Comparison of ENCODE assay signal across 21 cellular contexts in the genomic region with DNA sequence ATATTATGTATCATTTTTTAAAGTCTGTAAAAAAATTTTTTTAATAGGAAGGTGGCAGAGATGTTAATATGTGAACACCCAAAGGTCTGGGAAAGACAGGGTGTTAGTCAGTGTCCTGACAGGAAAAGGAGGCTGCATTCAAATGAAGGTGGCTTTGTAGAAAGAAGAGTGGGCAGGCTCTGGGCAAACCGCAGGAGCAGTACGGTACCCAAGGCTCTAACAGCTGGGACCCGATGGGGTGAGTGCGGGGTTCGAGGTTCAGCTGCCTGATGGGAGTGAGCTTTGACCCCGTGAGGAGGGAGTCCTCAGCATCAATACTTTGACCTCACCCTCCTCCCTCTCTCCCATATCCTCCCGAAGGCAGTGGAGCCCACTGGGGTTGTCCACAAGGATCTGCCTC.
DNase-seq lines count a peak whose midpoint lies in the region; FAIRE-seq and TF ChIP-seq lines count a peak whose summit lies in the region.
"Had no signal": no experiment of that assay in that cellular context is flagged by ENCODE, and none has a peak within 500 bp of the region (broad histone marks: within the 10 kb centered on the region; RNA-seq: fewer than 3 reads in every experiment).

No MANE protein-coding gene starts in this region.

- peaks cover 54% of the 10 kb centered on the region for H3K36me3 Mint-ChIP-seq in HFFc6 (ENCODE audit: low read depth)
- no peaks in the 10 kb centered on the region for H3K36me3 Mint-ChIP-seq in activated CD4-positive, alpha-beta T cell treated with anti-CD3 and anti-CD28 coated beads, Interleukin-2, amount 10 ng/mL, durations not matched to agents 7 days and 5 days (ENCODE audit: low read depth)
- H3K36me3 Mint-ChIP-seq: CD8-positive, alpha-beta T cell; IgD-negative memory B cell had no signal

- no peaks in the 10 kb centered on the region for H3K9me3 Mint-ChIP-seq in HFFc6
- no peaks in the 10 kb centered on the region for H3K9me3 Mint-ChIP-seq in activated CD4-positive, alpha-beta T cell treated with anti-CD3 and anti-CD28 coated beads, Interleukin-2, amount 10 ng/mL, durations not matched to agents 7 days and 5 days
- H3K9me3 Mint-ChIP-seq: CD8-positive, alpha-beta T cell; IgD-negative memory B cell had no signal

- no peak for FAIRE-seq in urothelium cell line (lab: Jason Lieb, UNC)
- FAIRE-seq: GM12891, HTR-8/SVneo had no signal

- no TSS peak for BruUV-seq in PC-9 (replicated peaks; lab: Mats Ljungman, UMichigan)

- 0 out of 2 replicates have a peak, but pooled peaks cover 5% of the 10 kb centered on the region for H3K9me3 ChIP-seq in PC-9 (ENCODE audit: insufficient read depth, low read depth)

- no peak overlapping the region for H3K4me3 ChIP-seq in PC-9

- H3K36me3 ChIP-seq in PC-9 (ENCODE audit: low read depth): no peaks in the 10 kb centered on the region; the same call in 1 of the 2 replicates

- peaks cover 53% of the 10 kb centered on the region for H3K4me1 Mint-ChIP-seq in HFFc6 (ENCODE audit: low read depth)
- no peaks in the 10 kb centered on the region for H3K4me1 Mint-ChIP-seq in activated CD4-positive, alpha-beta T cell treated with anti-CD3 and anti-CD28 coated beads, Interleukin-2, amount 10 ng/mL, durations not matched to agents 7 days and 5 days
- H3K4me1 Mint-ChIP-seq: IgD-negative memory B cell had no signal

- H3K27ac ChIP-seq in PC-9 (peak overlapping the region; percentile 94), epithelial cell of prostate (peak overlapping the region; percentile 69)

- no peak overlapping the region for H3K4me2 ChIP-seq in PC-9

- peaks cover 26% of the 10 kb centered on the region for H3F3A ChIP-seq in PC-9 (ENCODE audit: insufficient read depth, low read depth)

- no peak for DNase-seq in HFFc6
- no peak for DNase-seq in PC-9
- DNase-seq in epithelial cell of prostate (ENCODE audit: low read depth, low spot score): no peak
- DNase-seq in urothelium cell line (ENCODE audit: low spot score): peak; percentile 16
- no peak for DNase-seq in cerebellar cortex (ENCODE audit: low spot score)
- no peak for DNase-seq in activated CD4-positive, alpha-beta T cell treated with anti-CD3 and anti-CD28 coated beads, Interleukin-2, amount 10 ng/mL, durations not matched to agents 7 days and 5 days
- no peak for DNase-seq in NCI-H1436 treated with DMSO at 0.1 percent for 48 hours (lab: John Stamatoyannopoulos, UW)
- DNase-seq: AML-193; C1 segment of cervical spinal cord; CD8-positive, alpha-beta T cell; DMS153; GOT3; MV-4-11; NCI-H1105 treated with DMSO at 0.1 percent for 48 hours; NCI-H1694 treated with DMSO at 0.1 percent for 48 hours; NCI-H2081 treated with DMSO at 0.1 percent for 48 hours; NCI-H446 treated with DMSO at 0.1 percent for 48 hours; NCI-H69 had no signal

- no peaks in the 10 kb centered on the region for H3K27me3 ChIP-seq in PC-9 (ENCODE audit: insufficient read depth, low read depth)

- H2AFZ ChIP-seq in PC-9: no peak overlapping the region

- POLR2A ChIA-PET in PC-9 (lab: Charles Lee; ENCODE audit: unreplicated experiment): interaction anchor here (0.7 kb wide), 1 partner anchor 134 kb away, joined by 3 read pairs; no protein-coding TSS in a partner anchor
- POLR2A ChIA-PET in activated CD4-positive, alpha-beta T cell treated with anti-CD3 and anti-CD28 coated beads, Interleukin-2, amount 10 ng/mL, durations not matched to agents 7 days and 5 days (lab: Charles Lee): no interaction called here

- peak overlapping the region; percentile 96 for H3K27ac Mint-ChIP-seq in HFFc6
- H3K27ac Mint-ChIP-seq in activated CD4-positive, alpha-beta T cell treated with anti-CD3 and anti-CD28 coated beads, Interleukin-2, amount 10 ng/mL, durations not matched to agents 7 days and 5 days: no peak overlapping the region
- H3K27ac Mint-ChIP-seq: CD8-positive, alpha-beta T cell; IgD-negative memory B cell had no signal

- intact Hi-C loops in PC-9 (cut with micrococcal nuclease; ENCODE audit: unreplicated experiment): no loop called here

- no peak overlapping the region for H3K4me3 Mint-ChIP-seq in HFFc6
- H3K4me3 Mint-ChIP-seq in activated CD4-positive, alpha-beta T cell treated with anti-CD3 and anti-CD28 coated beads, Interleukin-2, amount 10 ng/mL, durations not matched to agents 7 days and 5 days: no peak overlapping the region
- H3K4me3 Mint-ChIP-seq: CD8-positive, alpha-beta T cell; IgD-negative memory B cell had no signal

- CTCF ChIA-PET in PC-9 (lab: Charles Lee): no interaction called here
- CTCF ChIA-PET in activated CD4-positive, alpha-beta T cell treated with anti-CD3 and anti-CD28 coated beads, Interleukin-2, amount 10 ng/mL, durations not matched to agents 7 days and 5 days (lab: Charles Lee): no interaction called here

- H3K79me2 ChIP-seq in PC-9 (ENCODE audit: low read depth): no peaks in the 10 kb centered on the region

- no peaks in the 10 kb centered on the region for H4K20me1 ChIP-seq in PC-9 (ENCODE audit: insufficient read depth)

- no peaks in the 10 kb centered on the region for H3K9me2 ChIP-seq in PC-9 (ENCODE audit: insufficient read depth)

- no peaks in the 10 kb centered on the region for H3K27me3 Mint-ChIP-seq in HFFc6 (ENCODE audit: insufficient read depth)
- peaks cover 9% of the 10 kb centered on the region for H3K27me3 Mint-ChIP-seq in activated CD4-positive, alpha-beta T cell treated with anti-CD3 and anti-CD28 coated beads, Interleukin-2, amount 10 ng/mL, durations not matched to agents 7 days and 5 days

- TF ChIP-seq CTCF in HFFc6 (IDR thresholded peaks at IDR 0.05) (no peak), PC-9 (conservative IDR thresholded peaks at IDR 0.05) (no peak)

- H3K4me1 ChIP-seq in PC-9 (replicated peaks; ENCODE audit: insufficient read depth): peaks cover 29% of the 10 kb centered on the region
